ENCODE assay signal across 7 cellular contexts in the genomic region with DNA sequence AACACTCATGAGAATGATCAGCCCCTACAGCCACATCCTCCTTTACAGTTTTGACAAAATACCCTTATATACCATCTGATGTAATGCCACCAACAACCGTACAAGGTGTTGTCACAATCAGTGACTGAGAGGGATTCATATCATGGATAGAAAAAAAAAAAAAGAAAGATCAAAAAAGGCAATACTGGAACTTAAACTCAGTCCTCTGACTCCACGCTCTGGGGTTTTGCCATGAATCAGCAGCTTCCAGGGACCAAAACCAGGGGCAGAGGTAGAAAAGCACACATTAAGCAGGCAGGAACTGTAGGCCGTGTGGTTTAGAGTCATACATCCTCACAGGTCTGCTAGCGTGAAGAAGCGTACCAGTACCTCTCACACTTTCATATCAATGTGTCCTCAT. TPM values are rescaled to one million over a fixed set of nuclear protein-coding genes. Genes with fewer than 3 reads are reported as not detected.
DNase-seq lines count a peak whose midpoint lies in the region; ATAC-seq, FAIRE-seq and TF ChIP-seq lines count a peak whose summit lies in the region.
"Not testable (repeated sequence)": the region's sequence is repeated elsewhere in the genome, so short reads cannot be mapped to it uniquely, and the experiment has no call there.

No MANE protein-coding gene starts in this region.

- H3K27ac Mint-ChIP-seq in activated CD4-positive, alpha-beta memory T cell treated with anti-CD3 and anti-CD28 coated beads for 36 hours; activated T-cell treated with anti-CD3 and anti-CD28 coated beads, Interleukin-2, amount 50 U/mL, for 72 hours: not testable (repeated sequence)

- TF ChIP-seq RAD21 in K562 (CRISPR knock-in tag; conservative IDR thresholded peaks at IDR 0.05 in 1 of 2, IDR thresholded peaks at IDR 0.05 in 1 of 2): not testable (repeated sequence)

- H3K4me2 ChIP-seq in K562 (ENCODE audit: insufficient read depth, low read length); osteoblast (ENCODE audit: insufficient read depth, low read length): not testable (repeated sequence)

- not testable (repeated sequence) for H3K4me3 Mint-ChIP-seq in activated CD4-positive, alpha-beta memory T cell treated with anti-CD3 and anti-CD28 coated beads for 36 hours; activated T-cell treated with anti-CD3 and anti-CD28 coated beads, Interleukin-2, amount 50 U/mL, for 72 hours

- CTCF ChIA-PET in GM10248 (lab: Yijun Ruan, JAX); activated CD4-positive, alpha-beta memory T cell treated with anti-CD3 and anti-CD28 coated beads for 36 hours (lab: Charles Lee); K562 (lab: Yijun Ruan, JAX; ENCODE audit: low intra/inter-chr PET ratio): not testable (repeated sequence)

- WGBS in K562 (ENCODE audit: insufficient coverage, low coverage, missing lambda C conversion rate): 20% methylated on average over 2 of the region's 5 CpGs

- H3K36me3 Mint-ChIP-seq in activated CD4-positive, alpha-beta memory T cell treated with anti-CD3 and anti-CD28 coated beads for 36 hours; activated T-cell treated with anti-CD3 and anti-CD28 coated beads, Interleukin-2, amount 50 U/mL, for 72 hours (ENCODE audit: insufficient read depth in 2 of 2): not testable (repeated sequence)

- DNase-seq in GM10248 (ENCODE audit: extremely low spot score) (peak; percentile 1), H7 (peak; percentile 22), K562 (ENCODE audit: extremely low read depth in 1 of 4, low spot score in 3 of 4) (peak; percentile 3 to 15 (median 9)), osteoblast (ENCODE audit: insufficient read length, low spot score, missing footprints) (peak; percentile 14), ureter (ENCODE audit: low spot score) (peak; percentile 27)
- peak; percentile 50 for DNase-seq in activated CD4-positive, alpha-beta memory T cell treated with anti-CD3 and anti-CD28 coated beads for 36 hours
- DNase-seq in activated T-cell treated with anti-CD3 and anti-CD28 coated beads, Interleukin-2, amount 50 U/mL, for 72 hours: peak; percentile 39 to 44

- H3K4me3 ChIP-seq in H7 (ENCODE audit: insufficient read depth, low read depth, low read length); K562; osteoblast (ENCODE audit: insufficient read depth, low read length): not testable (repeated sequence)

- intact Hi-C loops in activated CD4-positive, alpha-beta memory T cell treated with anti-CD3 and anti-CD28 coated beads for 36 hours (cut with micrococcal nuclease); K562 (cut with micrococcal nuclease): not testable (repeated sequence)

- H3K36me3 ChIP-seq in H7 (replicated peaks; ENCODE audit: control insufficient read depth, insufficient read depth, low read length); K562 (ENCODE audit: control insufficient read depth, insufficient read depth, low read length); osteoblast (ENCODE audit: insufficient read depth, low read length): not testable (repeated sequence)

- not testable (repeated sequence) for H3K9me1 ChIP-seq in K562 (ENCODE audit: control insufficient read depth, insufficient read depth, low read length)

- not testable (repeated sequence) for H3K4me1 ChIP-seq in K562 (replicated peaks in 1 of 2; ENCODE audit: control insufficient read depth in 2 of 2, insufficient read depth in 2 of 2, low read length in 2 of 2); osteoblast (ENCODE audit: insufficient read depth, low read length)

- POLR2A ChIA-PET in GM10248 (lab: Yijun Ruan, JAX); activated CD4-positive, alpha-beta memory T cell treated with anti-CD3 and anti-CD28 coated beads for 36 hours (lab: Charles Lee); K562 (lab: Yijun Ruan, JAX): not testable (repeated sequence)

- H3K4me1 Mint-ChIP-seq in activated CD4-positive, alpha-beta memory T cell treated with anti-CD3 and anti-CD28 coated beads for 36 hours (ENCODE audit: low read depth); activated T-cell treated with anti-CD3 and anti-CD28 coated beads, Interleukin-2, amount 50 U/mL, for 72 hours (ENCODE audit: low read depth): not testable (repeated sequence)

- not testable (repeated sequence) for H3K9me3 Mint-ChIP-seq in activated CD4-positive, alpha-beta memory T cell treated with anti-CD3 and anti-CD28 coated beads for 36 hours; activated T-cell treated with anti-CD3 and anti-CD28 coated beads, Interleukin-2, amount 50 U/mL, for 72 hours

- not testable (repeated sequence) for H4K20me1 ChIP-seq in K562 (replicated peaks; ENCODE audit: control insufficient read depth, insufficient read depth, low read length); osteoblast (ENCODE audit: insufficient read depth, low read length)

- not testable (repeated sequence) for TF ChIP-seq CTCF in GM10248 (IDR thresholded peaks at IDR 0.05; ENCODE audit: control extremely low read depth, extremely low read depth, low read depth, missing control alignments); K562 (IDR thresholded peaks at IDR 0.05 in 2 of 3, conservative IDR thresholded peaks at IDR 0.05 in 1 of 3; ENCODE audit: insufficient read depth in 2 of 3, low read depth in 1 of 3, low read length in 3 of 3); osteoblast (IDR thresholded peaks at IDR 0.05; ENCODE audit: extremely low read depth, low read depth, low read length)

- not testable (repeated sequence) for H3K9me3 ChIP-seq in K562 (replicated peaks; ENCODE audit: control insufficient read depth, insufficient read depth, low read depth, low read length); osteoblast (ENCODE audit: low read depth, low read length)

- ATAC-seq in activated T-cell treated with anti-CD3 and anti-CD28 coated beads, Interleukin-2, amount 50 U/mL, for 72 hours (replicated peaks in 1 of 2); K562: not testable (repeated sequence)

- not testable (repeated sequence) for FAIRE-seq in K562 (lab: Jason Lieb, UNC)

- H3K27me3 Mint-ChIP-seq in activated CD4-positive, alpha-beta memory T cell treated with anti-CD3 and anti-CD28 coated beads for 36 hours; activated T-cell treated with anti-CD3 and anti-CD28 coated beads, Interleukin-2, amount 50 U/mL, for 72 hours (ENCODE audit: low read depth): not testable (repeated sequence)

- not testable (repeated sequence) for TF ChIP-seq POLR2A in K562 (conservative IDR thresholded peaks at IDR 0.05)

- TSS peak; percentile 50 for BruUV-seq in K562 (replicated peaks; lab: Mats Ljungman, UMichigan)

- in situ Hi-C loops in K562 (cut with MboI): not testable (repeated sequence)

- H3K27ac ChIP-seq in K562 (ENCODE audit: extremely low read depth, low read depth, low read length); osteoblast (ENCODE audit: low read depth, low read length): not testable (repeated sequence)

- H3K27me3 ChIP-seq in H7 (ENCODE audit: control insufficient read depth, insufficient read depth, low read length); K562 (ENCODE audit: control insufficient read depth in 2 of 2, insufficient read depth in 2 of 2, low read length in 2 of 2); osteoblast (ENCODE audit: insufficient read depth, low read length): not testable (repeated sequence)

- H3K9ac ChIP-seq in K562 (ENCODE audit: insufficient read depth in 1 of 2, low read depth in 2 of 2, low read length in 2 of 2): not testable (repeated sequence)

- H2AFZ ChIP-seq in K562 (ENCODE audit: low read depth, low read length); osteoblast (ENCODE audit: low read length): not testable (repeated sequence)

- not testable (repeated sequence) for H3K79me2 ChIP-seq in K562 (ENCODE audit: control insufficient read depth, insufficient read depth, low read length); osteoblast (ENCODE audit: insufficient read depth, low read length)

- not testable (repeated sequence) for TF ChIP-seq EP300 in K562 (IDR thresholded peaks at IDR 0.05; ENCODE audit: low read length)

TF ChIP-seq in K562, 482 proteins besides CTCF, POLR2A, EP300 and RAD21:
- 0 out of 2 replicates have a peak, but pooled peaks have one; percentile 13 for TF ChIP-seq ZNF316 (IDR thresholded peaks at IDR 0.05)
- TF ChIP-seq NFE2 (IDR thresholded peaks at IDR 0.05; ENCODE audit: low read depth): peak; percentile 50

RNA-seq across cellular contexts. Expression of a gene that starts 1.6 kb away (rescaled TPM):
- 0.59 and 0.85 TPM in 2 replicates for total RNA-seq in H7 (2014; rRNA removed; shearing (Covaris generic))
- 1 to 10 TPM; 1.3 to 1.7 TPM for total RNA-seq in activated CD4-positive, alpha-beta memory T cell treated with anti-CD3 and anti-CD28 coated beads for 36 hours
- 1 to 10 TPM; 2.5 to 2.6 TPM for total RNA-seq in activated T-cell treated with anti-CD3 and anti-CD28 coated beads, Interleukin-2, amount 50 U/mL, for 72 hours
- 10.5 and 22.9 TPM in 2 replicates for total RNA-seq in K562 (2011; cell fraction: chromatin; rRNA removed; ENCODE audit: low replicate concordance)
- total RNA-seq in K562 (2011; cell fraction: nucleolus; rRNA removed): 4.5 and 5.5 TPM in 2 replicates
- 22.1 and 29.5 TPM in 2 replicates for total RNA-seq in K562 (2011; cell fraction: nucleoplasm; rRNA removed)
- 2.4 and 2.7 TPM in 2 replicates for total RNA-seq in K562 (2014; rRNA removed)
- total RNA-seq in K562 (2014; rRNA removed; fragmentation: Illumina TruSeq; extraction: Trizol): 1.9 and 3.0 TPM in 2 replicates
- total RNA-seq in K562 (2015; rRNA removed; fragmentation: Illumina TruSeq; extraction: Trizol): 2.0 TPM in 2 replicates
- total RNA-seq in K562 (2021): 2.2 TPM in 2 replicates
- polyA plus RNA-seq in K562 (2011; rRNA removed): 4.0 and 4.1 TPM in 2 replicates
- polyA plus RNA-seq in K562 (2011; cell fraction: cytosol; rRNA removed): 0.22 and 0.60 TPM in 2 replicates
- 6.1 and 8.4 TPM in 2 replicates for polyA plus RNA-seq in K562 (2011; cell fraction: nucleus; rRNA removed)
- 1.3 and 3.8 TPM in 2 replicates for polyA plus RNA-seq in K562 (2012)
- 1.5 and 2.0 TPM in 2 replicates for polyA plus RNA-seq in K562 (2014; fragmentation: Illumina TruSeq; extraction: Trizol)
- polyA plus RNA-seq in K562 (2014; fragmentation: Nextera tagmentation; extraction: Ambion mirVana): under 1 TPM; 0.32 to 0.34 TPM
- polyA plus RNA-seq in K562 (2014; rRNA removed): 2.7 and 7.1 TPM in 2 replicates
- polyA minus RNA-seq in K562 (2011; rRNA and poly(A)+ RNA removed): 2.1 and 2.2 TPM in 2 replicates
- polyA minus RNA-seq in K562 (2011; cell fraction: cytosol; rRNA and poly(A)+ RNA removed): 0.86 TPM in 1 of 2 replicates, not detected in the other
- polyA minus RNA-seq in K562 (2011; cell fraction: nucleus; rRNA and poly(A)+ RNA removed): 3.4 and 7.1 TPM in 2 replicates
- 1.4 and 1.5 TPM in 2 replicates for total RNA-seq in osteoblast
- total RNA-seq in ureter: 4.3 TPM
